18 cellular contexts compared by ENCODE assay signal in genomic region chr4:36363024-36363423, GRCh38.
DNase-seq lines count a peak whose midpoint lies in the region; ATAC-seq, FAIRE-seq and TF ChIP-seq lines count a peak whose summit lies in the region.
"Had no signal": no experiment of that assay in that cellular context is flagged by ENCODE, and none has a peak within 500 bp of the region (broad histone marks: within the 10 kb centered on the region; RNA-seq: fewer than 3 reads in every experiment).

No MANE protein-coding gene starts in this region.

- FAIRE-seq in A549 (lab: Jason Lieb, UNC), result no peak
- peak; percentile 65 for FAIRE-seq in islet of Langerhans (lab: Jason Lieb, UNC)
- FAIRE-seq: GM12892, H1 had no signal

- H3K27me3 ChIP-seq in PC-3 (ENCODE audit: low read length) (0 out of 2 replicates have a peak, but pooled peaks cover 4% of the 10 kb centered on the region), mammary epithelial cell (ENCODE audit: insufficient read depth, low read length) (peaks cover 2% of the 10 kb centered on the region)

- DNase-seq in A549 (ENCODE audit: low read depth in 1 of 2, low spot score in 1 of 2) (peak in 1 of 2 experiments; percentile 25), PC-3 (peak; percentile 57), mammary epithelial cell (peak; percentile 4), NCI-H2227 (lab: John Stamatoyannopoulos, UW; ENCODE audit: unreplicated experiment) (no peak)
- DNase-seq: COR-L47, DMS79, GDM1, NCI-H1048, NCI-H2107, NCI-H446 had no signal

- no peaks in the 10 kb centered on the region for H3K36me3 ChIP-seq in PC-3 (ENCODE audit: low read depth, low read length)
- no peaks in the 10 kb centered on the region for H3K36me3 ChIP-seq in mammary epithelial cell (ENCODE audit: insufficient read depth, low read length)

- H3K9me2 ChIP-seq in PC-3 (replicated peaks; ENCODE audit: low read length), result no peaks in the 10 kb centered on the region

- dilution Hi-C loops in mammary epithelial cell (cut with HindIII; ENCODE audit: low sequenced_read_pairs), result no loop called here

- CTCF ChIA-PET in A549 (lab: Yijun Ruan, JAX) (no interaction called here), PC-3 (lab: Charles Lee) (interaction anchor here (1.0 kb wide), 1 partner anchor 36 kb away, joined by 4 read pairs; no protein-coding TSS in a partner anchor), mammary epithelial cell (lab: Charles Lee; ENCODE audit: low non-redundant PET) (no interaction called here)

- H3K79me2 ChIP-seq in PC-3 (ENCODE audit: low read length), result no peaks in the 10 kb centered on the region
- no peaks in the 10 kb centered on the region for H3K79me2 ChIP-seq in mammary epithelial cell (ENCODE audit: insufficient read depth, low read length)

- in situ Hi-C loops in mammary epithelial cell (cut with MboI; ENCODE audit: low sequenced_read_pairs in 2 of 2), result no loop called here

- ATAC-seq in A549 (peak; percentile 50 to 59; a peak in 2 of 6 replicates), PC-3 (peak; percentile 94), GM21717 (IDR thresholded peaks at IDR 0.05; ENCODE audit: unreplicated experiment) (no peak), GM19023 (IDR thresholded peaks at IDR 0.05; ENCODE audit: unreplicated experiment) (no peak), GM21447 (IDR thresholded peaks at IDR 0.05; ENCODE audit: unreplicated experiment) (no peak)
- ATAC-seq: Right ventricle myocardium inferior had no signal

- BruUV-seq in PC-3 (replicated peaks; lab: Mats Ljungman, UMichigan) (no TSS peak), mammary epithelial cell (replicated peaks; lab: Mats Ljungman, UMichigan) (no TSS peak)

- no peak overlapping the region for H3K27ac ChIP-seq in A549
- no peak overlapping the region for H3K27ac ChIP-seq in PC-3 (ENCODE audit: low read length)
- H3K27ac ChIP-seq in mammary epithelial cell (ENCODE audit: insufficient read depth, low read depth, low read length), result no peak overlapping the region
- H3K27ac ChIP-seq: SK-N-MC had no signal

- H4K20me1 ChIP-seq in PC-3 (ENCODE audit: low read length) (no peaks in the 10 kb centered on the region), mammary epithelial cell (ENCODE audit: insufficient read depth, low read length) (no peaks in the 10 kb centered on the region)

- H3K4me3 ChIP-seq in A549 (no peak overlapping the region), PC-3 (ENCODE audit: low read length) (no peak overlapping the region), mammary epithelial cell (replicated peaks in 1 of 3; ENCODE audit: insufficient read depth in 1 of 3, low read depth in 2 of 3, low read length in 3 of 3) (no peak overlapping the region)
- H3K4me3 ChIP-seq: SK-N-MC had no signal

- TF ChIP-seq CTCF in A549 (IDR thresholded peaks at IDR 0.05), result no peak
- TF ChIP-seq CTCF in PC-3 (conservative IDR thresholded peaks at IDR 0.05; ENCODE audit: low read depth, low read length), result no peak
- TF ChIP-seq CTCF in mammary epithelial cell (conservative IDR thresholded peaks at IDR 0.05 in 1 of 2, IDR thresholded peaks at IDR 0.05 in 1 of 2; ENCODE audit: extremely low read depth in 1 of 2, insufficient read depth in 1 of 2, low read depth in 1 of 2, low read length in 2 of 2), result no peak

- POLR2A ChIA-PET in A549 (lab: Yijun Ruan, JAX) (no interaction called here), PC-3 (lab: Charles Lee; ENCODE audit: unreplicated experiment) (no interaction called here)

- no peak overlapping the region for H3K9ac ChIP-seq in PC-3 (ENCODE audit: low read length)
- H3K9ac ChIP-seq in mammary epithelial cell (ENCODE audit: insufficient read depth, low read length), result no peak overlapping the region

- H3K4me2 ChIP-seq in A549 (0 out of 3 replicates have a peak overlapping the region, but pooled peaks have one; percentile 7), PC-3 (ENCODE audit: low read length) (no peak overlapping the region), mammary epithelial cell (ENCODE audit: insufficient read depth, low read depth, low read length) (no peak overlapping the region)

- 2% methylated on average over 2 of the region's 2 CpGs for WGBS in A549 (ENCODE audit: missing lambda C conversion rate)
- 95% methylated on average over 2 of the region's 2 CpGs for WGBS in mammary epithelial cell (ENCODE audit: low coverage, missing lambda C conversion rate)

- no peaks in the 10 kb centered on the region for H3F3A ChIP-seq in PC-3 (ENCODE audit: low read length, unreplicated experiment)

- TF ChIP-seq POLR2A in A549 (IDR thresholded peaks at IDR 0.05; ENCODE audit: low read length), result no peak

- intact Hi-C loops in PC-3 (cut with micrococcal nuclease) (no loop called here), mammary epithelial cell (cut with micrococcal nuclease) (no loop called here)

- H3K4me1 ChIP-seq in A549, result no peaks in the 10 kb centered on the region
- H3K4me1 ChIP-seq in PC-3 (ENCODE audit: insufficient read depth, low read length), result no peaks in the 10 kb centered on the region
- H3K4me1 ChIP-seq in mammary epithelial cell (ENCODE audit: insufficient read depth, low read length), result no peaks in the 10 kb centered on the region

- no peaks in the 10 kb centered on the region for H3K9me3 ChIP-seq in A549
- H3K9me3 ChIP-seq in PC-3 (ENCODE audit: low read length), result no peaks in the 10 kb centered on the region
- H3K9me3 ChIP-seq in mammary epithelial cell (replicated peaks; ENCODE audit: insufficient read depth, low read length), result no peaks in the 10 kb centered on the region

- no peak for TF ChIP-seq RAD21 in A549 (conservative IDR thresholded peaks at IDR 0.05 in 1 of 2, IDR thresholded peaks at IDR 0.05 in 1 of 2)

- H2AFZ ChIP-seq in PC-3 (ENCODE audit: low read length), result no peak overlapping the region
- no peak overlapping the region for H2AFZ ChIP-seq in mammary epithelial cell (ENCODE audit: low read depth, low read length)

- no peak for TF ChIP-seq EP300 in A549 (IDR thresholded peaks at IDR 0.05)

TF ChIP-seq in A549, 52 proteins besides CTCF, POLR2A, EP300 and RAD21:
- TF ChIP-seq TFCP2L1 (CRISPR knock-in tag; IDR thresholded peaks at IDR 0.05) (no peak), CHD2 (IDR thresholded peaks at IDR 0.05; ENCODE audit: low read length, partially characterized antibody) (no peak), HDAC2 (IDR thresholded peaks at IDR 0.05) (no peak), RARB (CRISPR knock-in tag; IDR thresholded peaks at IDR 0.05) (no peak), JUN (IDR thresholded peaks at IDR 0.05) (no peak), MYC (IDR thresholded peaks at IDR 0.05; ENCODE audit: borderline replicate concordance, low read length) (no peak), POLR2AphosphoS2 (conservative IDR thresholded peaks at IDR 0.05; ENCODE audit: low read length) (no peak), MAFK (IDR thresholded peaks at IDR 0.05; ENCODE audit: partially characterized antibody) (peak; percentile 71), JUNB (IDR thresholded peaks at IDR 0.05) (peak; percentile 61), MAZ (IDR thresholded peaks at IDR 0.05; ENCODE audit: borderline replicate concordance, low read depth, low read length) (no peak), CHD4 (IDR thresholded peaks at IDR 0.05; ENCODE audit: borderline replicate concordance) (no peak), RFX5 (IDR thresholded peaks at IDR 0.05) (no peak), FOSB (CRISPR knock-in tag; IDR thresholded peaks at IDR 0.05) (no peak)
- TF ChIP-seq, protein P1, sequence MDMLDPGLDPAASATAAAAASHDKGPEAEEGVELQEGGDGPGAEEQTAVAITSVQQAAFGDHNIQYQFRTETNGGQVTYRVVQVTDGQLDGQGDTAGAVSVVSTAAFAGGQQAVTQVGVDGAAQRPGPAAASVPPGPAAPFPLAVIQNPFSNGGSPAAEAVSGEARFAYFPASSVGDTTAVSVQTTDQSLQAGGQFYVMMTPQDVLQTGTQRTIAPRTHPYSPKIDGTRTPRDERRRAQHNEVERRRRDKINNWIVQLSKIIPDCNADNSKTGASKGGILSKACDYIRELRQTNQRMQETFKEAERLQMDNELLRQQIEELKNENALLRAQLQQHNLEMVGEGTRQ (IDR thresholded peaks at IDR 0.05), result no peak
- TF ChIP-seq, protein P2, sequence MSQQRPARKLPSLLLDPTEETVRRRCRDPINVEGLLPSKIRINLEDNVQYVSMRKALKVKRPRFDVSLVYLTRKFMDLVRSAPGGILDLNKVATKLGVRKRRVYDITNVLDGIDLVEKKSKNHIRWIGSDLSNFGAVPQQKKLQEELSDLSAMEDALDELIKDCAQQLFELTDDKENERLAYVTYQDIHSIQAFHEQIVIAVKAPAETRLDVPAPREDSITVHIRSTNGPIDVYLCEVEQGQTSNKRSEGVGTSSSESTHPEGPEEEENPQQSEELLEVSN (IDR thresholded peaks at IDR 0.05; ENCODE audit: borderline replicate concordance, low read depth), result no peak
TF ChIP-seq in A549: peak in this region for 2.

Comparison
In these comparisons a context has a peak if more than half of its experiments do, and no peak if none do; other contexts are left out.
1. ATAC-seq: peak in A549 (2 of 2) and PC-3 (single experiment); none in GM21717 (single experiment), GM19023 (single experiment) and GM21447 (single experiment).